ENCODE assay signal across 8 cellular contexts in the genomic region with DNA sequence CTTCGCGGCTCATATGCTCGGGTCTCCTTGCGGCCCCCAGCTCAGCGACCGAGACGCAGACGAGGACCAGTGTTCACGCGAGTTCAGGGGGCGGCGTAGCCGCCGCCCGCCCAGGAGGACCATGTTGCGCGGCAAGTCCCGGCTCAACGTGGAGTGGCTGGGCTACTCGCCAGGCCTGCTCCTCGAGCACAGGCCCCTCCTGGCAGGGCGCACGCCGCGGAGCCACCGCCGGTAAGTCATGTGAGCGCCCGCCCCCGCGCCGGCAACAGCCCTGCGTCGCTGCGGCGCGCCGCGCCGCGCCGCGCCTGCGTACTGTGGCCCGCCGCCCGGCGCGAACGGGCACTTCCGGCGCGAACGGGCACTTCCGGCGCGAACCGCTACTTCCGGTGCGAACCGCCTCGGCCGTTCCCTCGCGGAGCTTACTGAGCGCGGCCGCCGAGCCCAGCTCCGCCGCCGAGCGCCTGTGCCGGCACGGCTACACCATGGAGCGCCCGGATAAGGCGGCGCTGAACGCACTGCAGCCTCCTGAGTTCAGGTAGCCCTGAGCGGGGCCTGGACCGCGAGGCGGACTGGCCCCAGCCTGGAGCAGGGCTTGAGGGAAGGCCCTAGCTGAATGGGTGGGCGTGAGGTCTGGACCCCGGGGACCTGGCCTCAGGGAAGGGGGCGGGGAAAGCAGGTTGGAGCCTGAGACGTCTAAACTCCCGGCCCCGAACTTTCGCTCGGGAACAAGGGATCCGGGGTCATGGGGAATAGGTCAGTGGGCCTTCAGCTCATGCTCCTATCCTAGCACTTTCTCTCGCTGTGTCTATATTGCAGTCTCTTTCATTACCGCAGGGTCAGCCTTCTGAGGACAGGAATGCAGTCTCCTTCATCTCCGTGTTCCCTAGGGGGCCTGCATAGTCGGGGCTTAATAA.
DNase-seq lines count a peak whose midpoint lies in the region; ATAC-seq and TF ChIP-seq lines count a peak whose summit lies in the region.

A gene with protein sequence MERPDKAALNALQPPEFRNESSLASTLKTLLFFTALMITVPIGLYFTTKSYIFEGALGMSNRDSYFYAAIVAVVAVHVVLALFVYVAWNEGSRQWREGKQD (plus strand): TSS at position 380 of the 914 bp plus-strand sequence. CDS start 103 bp downstream, at position 483.

- ATAC-seq in GM18909 (IDR thresholded peaks at IDR 0.05; ENCODE audit: poor library complexity, unreplicated experiment) (peak; percentile 89), HG03159 (IDR thresholded peaks at IDR 0.05; ENCODE audit: unreplicated experiment) (peak; percentile 79)

- H3K4me3 ChIP-seq in AG09309 (ENCODE audit: control insufficient read depth, low read depth, low read length), result peak within 1 kb of the TSS; percentile 76

- no peak for TF ChIP-seq CTCF in AG09309 (IDR thresholded peaks at IDR 0.05; ENCODE audit: control insufficient read depth, insufficient read depth, low read depth, low read length, missing control alignments)

- DNase-seq in AG09309 (ENCODE audit: low read depth), result peak; percentile 38
- DNase-seq in NCI-H226, result peak; percentile 70
- DNase-seq in activated CD4-positive, CD25-positive, alpha-beta regulatory T cell treated with anti-CD3 and anti-CD28 coated beads, Interleukin-2, amount 50 U/mL, for 72 hours, result peak; percentile 80
- peak; percentile 72 for DNase-seq in cerebellar cortex (ENCODE audit: low spot score)
- DNase-seq in kidney glomerular epithelial cell (lab: John Stamatoyannopoulos, UW), result peak; percentile 51
- DNase-seq in stimulated activated CD4-positive, alpha-beta T cell treated with anti-CD3 and anti-CD28 coated beads, Interleukin-15, amount 100 ng/mL, for 48 hours (ENCODE audit: low read depth in 2 of 2), result peak; percentile 61 to 65

Comparison
In these comparisons a context has a peak if more than half of its experiments do, and no peak if none do; other contexts are left out.
1. Peak in every context shown above with its lines: DNase-seq, ATAC-seq and H3K4me3 ChIP-seq.